ENCODE assay signal across 19 cellular contexts in the genomic region with DNA sequence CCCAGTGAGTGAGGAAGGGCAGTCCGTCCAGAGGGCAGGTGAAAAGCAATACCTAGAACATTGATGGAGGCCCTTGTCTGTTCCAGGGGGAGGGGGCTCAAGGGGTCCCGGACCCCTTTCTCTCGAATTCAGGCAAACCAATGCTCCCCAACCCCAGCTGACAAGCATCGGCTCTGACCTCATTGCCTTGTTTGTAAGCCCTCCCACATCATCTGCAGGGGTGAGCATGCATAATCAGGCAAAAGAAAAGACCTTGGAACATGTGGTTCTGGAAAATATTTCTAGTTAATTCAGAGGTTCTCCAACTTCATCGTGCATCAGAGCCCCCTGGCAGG.
DNase-seq lines count a peak whose midpoint lies in the region; ATAC-seq, FAIRE-seq and TF ChIP-seq lines count a peak whose summit lies in the region.
"Had no signal": no experiment of that assay in that cellular context is flagged by ENCODE, and none has a peak within 500 bp of the region (broad histone marks: within the 10 kb centered on the region; RNA-seq: fewer than 3 reads in every experiment).

No MANE protein-coding gene starts in this region.

- H3K79me1 ChIP-seq in IMR-90 (ENCODE audit: low read depth in 1 of 2, low read length in 2 of 2): no peaks in the 10 kb centered on the region

- no peak overlapping the region for H2BK5ac ChIP-seq in IMR-90 (ENCODE audit: low read depth, low read length, poor library complexity, severe bottlenecking)

- no peak overlapping the region for H4K8ac ChIP-seq in IMR-90 (ENCODE audit: low read depth in 2 of 2, low read length in 2 of 2)

- no peak for TF ChIP-seq POLR2A in IMR-90 (IDR thresholded peaks at IDR 0.05; ENCODE audit: low read depth, low read length)
- TF ChIP-seq POLR2A in K562 (conservative IDR thresholded peaks at IDR 0.05): no peak

- H3K4me2 ChIP-seq in IMR-90 (ENCODE audit: low read depth, low read length) (no peak overlapping the region), K562 (ENCODE audit: insufficient read depth, low read length) (no peak overlapping the region)
- H3K4me2 ChIP-seq: GM23338 had no signal

- H3K27ac ChIP-seq in IMR-90 (ENCODE audit: insufficient read depth, low read length) (no peak overlapping the region), K562 (ENCODE audit: extremely low read depth, low read depth, low read length) (no peak overlapping the region), psoas muscle (peak overlapping the region; percentile 90)
- H3K27ac ChIP-seq: 22Rv1 had no signal

- CTCF ChIA-PET in IMR-90 (lab: Yijun Ruan, JAX) (no interaction called here), K562 (lab: Yijun Ruan, JAX; ENCODE audit: low intra/inter-chr PET ratio) (no interaction called here)
- CTCF ChIA-PET in activated CD4-positive, alpha-beta memory T cell treated with anti-CD3 and anti-CD28 coated beads, Interleukin-2, amount 10 ng/mL, durations not matched to agents 7 days and 5 days (lab: Charles Lee): no interaction called here

- BruUV-seq in IMR-90 (replicated peaks; lab: Mats Ljungman, UMichigan): no TSS peak
- no TSS peak for BruUV-seq in K562 (replicated peaks; lab: Mats Ljungman, UMichigan)

- in situ Hi-C loops in IMR-90 (cut with MboI; ENCODE audit: low sequenced_read_pairs) (no loop called here), K562 (cut with MboI) (no loop called here)

- TF ChIP-seq EP300 in K562 (IDR thresholded peaks at IDR 0.05; ENCODE audit: low read length): no peak

- TF ChIP-seq RAD21 in IMR-90 (IDR thresholded peaks at IDR 0.05; ENCODE audit: low read length) (no peak), K562 (CRISPR knock-in tag; conservative IDR thresholded peaks at IDR 0.05 in 1 of 2, IDR thresholded peaks at IDR 0.05 in 1 of 2) (no peak)

- no peak overlapping the region for H2AFZ ChIP-seq in IMR-90 (replicated peaks; ENCODE audit: low read length, poor library complexity)
- H2AFZ ChIP-seq in K562 (ENCODE audit: low read depth, low read length): no peak overlapping the region
- H2AFZ ChIP-seq: GM23338 had no signal

- no peaks in the 10 kb centered on the region for H3K27me3 ChIP-seq in IMR-90 (ENCODE audit: control insufficient read depth, insufficient read depth, low read length)
- no peaks in the 10 kb centered on the region; a peak in 1 of 5 replicates for H3K27me3 ChIP-seq in K562 (ENCODE audit: control insufficient read depth in 2 of 2, insufficient read depth in 2 of 2, low read length in 2 of 2)
- H3K27me3 ChIP-seq in psoas muscle (ENCODE audit: insufficient read depth in 3 of 3, low read length in 2 of 3): no peaks in the 10 kb centered on the region

- H3K36me3 Mint-ChIP-seq in activated CD4-positive, alpha-beta memory T cell treated with anti-CD3 and anti-CD28 coated beads, Interleukin-2, amount 10 ng/mL, durations not matched to agents 7 days and 5 days (ENCODE audit: low read depth): no peaks in the 10 kb centered on the region

- peaks cover 19% of the 10 kb centered on the region for H3K4me1 Mint-ChIP-seq in activated CD4-positive, alpha-beta memory T cell treated with anti-CD3 and anti-CD28 coated beads, Interleukin-2, amount 10 ng/mL, durations not matched to agents 7 days and 5 days

- 0 out of 2 replicates have a peak overlapping the region, but pooled peaks have one; percentile 90 for H2BK20ac ChIP-seq in IMR-90 (ENCODE audit: low read depth, low read length)

- H3K4me1 ChIP-seq in IMR-90 (ENCODE audit: control insufficient read depth, insufficient read depth, low read length) (peaks cover 17% of the 10 kb centered on the region), K562 (replicated peaks in 1 of 2; ENCODE audit: control insufficient read depth in 2 of 2, insufficient read depth in 2 of 2, low read length in 2 of 2) (peaks cover 12 to 40% of the 10 kb centered on the region in 2 experiments; a peak in 4 of 5 replicates), psoas muscle (peaks cover 27% of the 10 kb centered on the region)

- H3K9me3 Mint-ChIP-seq in activated CD4-positive, alpha-beta memory T cell treated with anti-CD3 and anti-CD28 coated beads, Interleukin-2, amount 10 ng/mL, durations not matched to agents 7 days and 5 days: no peaks in the 10 kb centered on the region
- H3K9me3 Mint-ChIP-seq: GM23338 had no signal

- H3K4me3 ChIP-seq in IMR-90 (ENCODE audit: insufficient read depth, low read depth, low read length) (no peak overlapping the region), K562 (no peak overlapping the region), psoas muscle (no peak overlapping the region)
- H3K4me3 ChIP-seq: GM23338 had no signal

- H3K9ac ChIP-seq in IMR-90 (ENCODE audit: low read depth, low read length) (no peak overlapping the region), K562 (ENCODE audit: insufficient read depth in 1 of 2, low read depth in 2 of 2, low read length in 2 of 2) (no peak overlapping the region)

- H3K9me1 ChIP-seq in IMR-90 (ENCODE audit: insufficient read depth, low read length) (peaks cover 11% of the 10 kb centered on the region), K562 (ENCODE audit: control insufficient read depth, insufficient read depth, low read length) (no peaks in the 10 kb centered on the region)

- no peak overlapping the region for H2AK9ac ChIP-seq in IMR-90 (replicated peaks; ENCODE audit: low read depth, low read length, poor library complexity)

- H3K4ac ChIP-seq in IMR-90 (ENCODE audit: low read depth, low read length): no peak overlapping the region

- intact Hi-C loops in IMR-90 (cut with micrococcal nuclease) (no loop called here), K562 (cut with micrococcal nuclease) (no loop called here), psoas muscle (cut with DNase I) (loop anchor here in 1 of 2 donors (5.0 kb wide), 3 partner anchors 100 to 180 kb away; no protein-coding TSS in a partner anchor)

- H2BK120ac ChIP-seq in IMR-90 (ENCODE audit: low read depth, low read length): peak overlapping the region; percentile 28; the same call in 1 of the 2 replicates

- ATAC-seq in IMR-90 (ENCODE audit: low read depth) (no peak), K562 (no peak), psoas muscle (no peak), HG03457 (IDR thresholded peaks at IDR 0.05; ENCODE audit: unreplicated experiment) (no peak), GM19467 (IDR thresholded peaks at IDR 0.05; ENCODE audit: unreplicated experiment) (no peak)
- ATAC-seq: GM23338, SK-N-SH treated with all-trans-retinoic acid at 6 μM for 48 hours had no signal

- H4K91ac ChIP-seq in IMR-90 (ENCODE audit: insufficient read depth, low read depth, low read length): no peak overlapping the region

- 100% methylated on average over 1 of the region's 5 CpGs; no CpG with 5 or more reads in 1 of the 2 experiments for WGBS in IMR-90 (ENCODE audit: extremely low coverage in 2 of 2, insufficient read length in 1 of 2), 2 experiments
- WGBS in K562 (ENCODE audit: insufficient coverage, low coverage, missing lambda C conversion rate): 33% methylated on average over 5 of the region's 5 CpGs
- 37 to 59% (median 40%) methylated on average over 5 of the region's 5 CpGs for WGBS in psoas muscle, 3 donors

- POLR2A ChIA-PET in IMR-90 (lab: Charles Lee; ENCODE audit: unreplicated experiment): no interaction called here
- POLR2A ChIA-PET in K562 (lab: Yijun Ruan, JAX): no interaction called here
- POLR2A ChIA-PET in activated CD4-positive, alpha-beta memory T cell treated with anti-CD3 and anti-CD28 coated beads, Interleukin-2, amount 10 ng/mL, durations not matched to agents 7 days and 5 days (lab: Charles Lee): no interaction called here

- H3K23ac ChIP-seq in IMR-90 (ENCODE audit: low read depth, low read length): no peak overlapping the region

- H3K9me3 ChIP-seq in IMR-90 (ENCODE audit: control insufficient read depth, insufficient read depth, low read length) (no peaks in the 10 kb centered on the region), K562 (replicated peaks; ENCODE audit: control insufficient read depth, insufficient read depth, low read depth, low read length) (no peaks in the 10 kb centered on the region), psoas muscle (no peaks in the 10 kb centered on the region)

- no peak overlapping the region for H3K18ac ChIP-seq in IMR-90 (ENCODE audit: low read depth, low read length)

- dilution Hi-C loops in IMR-90 (cut with HindIII; ENCODE audit: low sequenced_read_pairs, unreplicated experiment): no loop called here

- no peak overlapping the region for H2AK5ac ChIP-seq in IMR-90 (ENCODE audit: low read depth, low read length)

- H3K36me3 ChIP-seq in IMR-90 (ENCODE audit: control insufficient read depth, insufficient read depth, low read length) (no peaks in the 10 kb centered on the region), K562 (ENCODE audit: control insufficient read depth, insufficient read depth, low read length) (no peaks in the 10 kb centered on the region), psoas muscle (ENCODE audit: insufficient read depth in 1 of 2, low read depth in 1 of 2) (no peaks in the 10 kb centered on the region)

- no peaks in the 10 kb centered on the region for H3K27me3 Mint-ChIP-seq in activated CD4-positive, alpha-beta memory T cell treated with anti-CD3 and anti-CD28 coated beads, Interleukin-2, amount 10 ng/mL, durations not matched to agents 7 days and 5 days

- no peaks in the 10 kb centered on the region for H3K79me2 ChIP-seq in K562 (ENCODE audit: control insufficient read depth, insufficient read depth, low read length)

- no peak overlapping the region for H3K4me3 Mint-ChIP-seq in activated CD4-positive, alpha-beta memory T cell treated with anti-CD3 and anti-CD28 coated beads, Interleukin-2, amount 10 ng/mL, durations not matched to agents 7 days and 5 days
- H3K4me3 Mint-ChIP-seq: GM23338 had no signal

- TF ChIP-seq CTCF in IMR-90 (conservative IDR thresholded peaks at IDR 0.05; ENCODE audit: low read depth, low read length): no peak
- no peak for TF ChIP-seq CTCF in K562 (IDR thresholded peaks at IDR 0.05 in 2 of 3, conservative IDR thresholded peaks at IDR 0.05 in 1 of 3; ENCODE audit: insufficient read depth in 2 of 3, low read depth in 1 of 3, low read length in 3 of 3)
- no peak for TF ChIP-seq CTCF in psoas muscle (IDR thresholded peaks at IDR 0.05)

- no peak overlapping the region for H3K14ac ChIP-seq in IMR-90 (replicated peaks; ENCODE audit: low read depth, low read length)

- H4K20me1 ChIP-seq in IMR-90 (ENCODE audit: insufficient read depth, low read length): no peaks in the 10 kb centered on the region
- H4K20me1 ChIP-seq in K562 (replicated peaks; ENCODE audit: control insufficient read depth, insufficient read depth, low read length): no peaks in the 10 kb centered on the region

- no peak overlapping the region for H2BK15ac ChIP-seq in IMR-90 (ENCODE audit: low read depth, low read length)

- H3K27ac Mint-ChIP-seq in activated CD4-positive, alpha-beta memory T cell treated with anti-CD3 and anti-CD28 coated beads, Interleukin-2, amount 10 ng/mL, durations not matched to agents 7 days and 5 days: no peak overlapping the region
- H3K27ac Mint-ChIP-seq: GM23338 had no signal

- H4K5ac ChIP-seq in IMR-90 (ENCODE audit: low read depth, low read length): no peak overlapping the region

- FAIRE-seq in K562 (lab: Jason Lieb, UNC): no peak

- no peak overlapping the region for H3K56ac ChIP-seq in IMR-90 (ENCODE audit: extremely low read depth, insufficient read depth, low read length)

- DNase-seq in DMS 273 (lab: John Stamatoyannopoulos, UW; ENCODE audit: unreplicated experiment) (peak; percentile 21), DMS 273 treated with DMSO at 0.1 percent for 48 hours (lab: John Stamatoyannopoulos, UW) (no peak), IMR-90 (no peak), K562 (ENCODE audit: extremely low read depth in 1 of 4, low spot score in 3 of 4) (no peak), psoas muscle (no peak)
- no peak for DNase-seq in activated CD4-positive, alpha-beta memory T cell treated with anti-CD3 and anti-CD28 coated beads, Interleukin-2, amount 10 ng/mL, durations not matched to agents 7 days and 5 days
- DNase-seq: AML-193, GDM1, MM.1S, NCI-H1092, NCI-H1436 treated with DMSO at 0.1 percent for 48 hours, NCI-H2029 treated with DMSO at 0.1 percent for 48 hours, NCI-H748 treated with DMSO at 0.1 percent for 48 hours, SIG-M5 had no signal
